Comparison of ENCODE assay signal across 8 cellular contexts in the genomic region with DNA sequence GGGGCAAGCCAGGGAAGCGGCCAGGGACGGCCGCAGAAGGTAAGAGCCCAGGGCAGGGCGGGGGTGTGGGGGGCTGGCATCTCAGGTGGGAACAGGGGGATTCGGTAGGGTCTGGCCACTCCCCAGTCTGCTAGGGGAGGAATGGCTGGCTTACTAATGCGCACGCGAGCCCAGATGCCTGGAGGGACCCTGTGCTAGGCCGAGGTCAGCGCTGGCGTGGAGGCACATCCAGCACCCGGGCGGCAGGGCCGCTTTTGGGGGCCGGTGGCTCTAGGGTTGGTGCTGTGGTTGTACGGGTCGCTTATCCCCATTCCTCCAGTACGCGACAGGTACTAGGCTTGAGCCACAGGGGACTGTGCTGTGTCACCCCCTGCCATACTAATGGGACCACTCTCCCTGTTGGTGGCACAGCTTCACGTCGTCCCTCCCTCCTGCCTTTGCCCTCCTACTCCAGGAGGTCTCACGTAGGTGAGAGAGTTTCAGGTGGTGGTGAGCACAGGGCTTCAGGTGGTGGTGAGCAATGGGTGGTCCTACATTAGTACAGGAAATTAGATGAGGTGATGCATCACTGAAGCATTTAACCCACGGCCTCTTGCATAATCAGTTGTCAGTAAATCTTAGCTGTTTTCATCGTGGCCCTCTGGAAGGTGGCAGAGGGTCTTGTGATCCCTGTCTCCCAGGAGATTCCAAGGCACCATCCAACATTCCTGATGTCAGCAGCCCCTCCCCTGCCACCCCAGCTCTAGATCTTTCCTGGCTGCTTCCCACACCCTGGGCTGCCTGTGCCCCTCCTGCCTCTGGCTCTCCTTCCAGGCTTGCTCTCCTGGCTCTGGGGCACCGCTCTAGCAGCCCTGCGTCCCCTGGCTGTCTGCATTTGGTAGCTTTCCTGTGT. TPM values are rescaled to one million over a fixed set of nuclear protein-coding genes. Genes with fewer than 3 reads are reported as not detected.
DNase-seq lines count a peak whose midpoint lies in the region; ATAC-seq and TF ChIP-seq lines count a peak whose summit lies in the region.

No MANE protein-coding gene starts in this region.

- peak overlapping the region; percentile 50 for H3K27ac ChIP-seq in CD4-positive, alpha-beta T cell (ENCODE audit: low read depth, low read length)
- H3K27ac ChIP-seq in mesodermal cell (ENCODE audit: low read depth, low read length, severe bottlenecking) = peak overlapping the region; percentile 39
- peak overlapping the region; percentile 83 to 96 (median 90) for H3K27ac ChIP-seq in upper lobe of left lung

- peaks cover 41% of the 10 kb centered on the region for H3K36me3 ChIP-seq in NT2/D1 (ENCODE audit: insufficient read depth, insufficient read length, low read length)
- H3K36me3 ChIP-seq in mesodermal cell (ENCODE audit: control insufficient read depth, insufficient read depth, low read length) = peaks cover 46% of the 10 kb centered on the region
- H3K36me3 ChIP-seq in upper lobe of left lung = peaks cover 0 to 33% (median 14%) of the 10 kb centered on the region in 4 donors

- no peak for TF ChIP-seq POLR2A in upper lobe of left lung (IDR thresholded peaks at IDR 0.05)

- H3K4me1 ChIP-seq in NT2/D1 (ENCODE audit: insufficient read depth, insufficient read length) (peaks cover 27% of the 10 kb centered on the region), mesodermal cell (ENCODE audit: control insufficient read depth, insufficient read depth, low read length, poor library complexity, severe bottlenecking) (peaks cover 15% of the 10 kb centered on the region), upper lobe of left lung (peaks cover 5 to 16% (median 13%) of the 10 kb centered on the region in 4 donors)

- no peak for TF ChIP-seq CTCF in CD4-positive, alpha-beta T cell (IDR thresholded peaks at IDR 0.05)
- no peak for TF ChIP-seq CTCF in upper lobe of left lung (IDR thresholded peaks at IDR 0.05)

- peak; percentile 47 for ATAC-seq in CD4-positive, alpha-beta T cell (ENCODE audit: poor library complexity)
- peak; percentile 26 for ATAC-seq in effector memory CD8-positive, alpha-beta T cell (replicated peaks)
- ATAC-seq in upper lobe of left lung (ENCODE audit: low FRiP score in 2 of 2) = peak in 1 of 2 donors; percentile 42
- no peak for ATAC-seq in HG03280 (IDR thresholded peaks at IDR 0.05; ENCODE audit: unreplicated experiment)
- ATAC-seq in HG02678 (IDR thresholded peaks at IDR 0.05; ENCODE audit: unreplicated experiment) = no peak

- H3K4me3 Mint-ChIP-seq in CD4-positive, alpha-beta T cell = peak overlapping the region; percentile 87
- H3K4me3 Mint-ChIP-seq in effector memory CD8-positive, alpha-beta T cell = peak overlapping the region; percentile 40 to 58

- H3K27ac Mint-ChIP-seq in CD4-positive, alpha-beta T cell = peak overlapping the region; percentile 69
- H3K27ac Mint-ChIP-seq in effector memory CD8-positive, alpha-beta T cell = no peak overlapping the region

- H3K9me3 Mint-ChIP-seq in CD4-positive, alpha-beta T cell = no peaks in the 10 kb centered on the region
- no peaks in the 10 kb centered on the region for H3K9me3 Mint-ChIP-seq in effector memory CD8-positive, alpha-beta T cell

- peaks cover 16% of the 10 kb centered on the region for H3K4me1 Mint-ChIP-seq in CD4-positive, alpha-beta T cell (ENCODE audit: low read depth)
- H3K4me1 Mint-ChIP-seq in effector memory CD8-positive, alpha-beta T cell (ENCODE audit: low read depth in 2 of 2) = peaks cover 0 to 3% of the 10 kb centered on the region in 2 donors

- TF ChIP-seq EP300 in upper lobe of left lung (IDR thresholded peaks at IDR 0.05) = no peak

- peak overlapping the region; percentile 74 for H3K9ac ChIP-seq in NT2/D1 (ENCODE audit: insufficient read length, low read depth)

- no peaks in the 10 kb centered on the region for H3K27me3 ChIP-seq in CD4-positive, alpha-beta T cell (ENCODE audit: control insufficient read depth, insufficient read depth, low read length)
- H3K27me3 ChIP-seq in NT2/D1 (ENCODE audit: insufficient read depth, insufficient read length) = peaks cover 35% of the 10 kb centered on the region
- H3K27me3 ChIP-seq in upper lobe of left lung = peaks cover 0 to 10% (median 6%) of the 10 kb centered on the region in 4 donors

- WGBS in mesodermal cell (ENCODE audit: insufficient coverage in 2 of 2), 2 experiments = 19 to 24% methylated on average over 13 to 19 of the region's 26 CpGs
- WGBS in upper lobe of left lung, 2 donors = 28 to 48% methylated on average over 15 to 22 of the region's 26 CpGs

- H3K9me3 ChIP-seq in CD4-positive, alpha-beta T cell (ENCODE audit: control insufficient read depth, low read length) = no peaks in the 10 kb centered on the region
- H3K9me3 ChIP-seq in NT2/D1 (ENCODE audit: insufficient read depth, low read length) = no peaks in the 10 kb centered on the region
- no peaks in the 10 kb centered on the region for H3K9me3 ChIP-seq in mesodermal cell (ENCODE audit: control insufficient read depth, low read length)
- H3K9me3 ChIP-seq in upper lobe of left lung = no peaks in the 10 kb centered on the region

- CTCF ChIA-PET in CD4-positive, alpha-beta T cell (lab: Charles Lee) = interaction anchor here (1.5 kb wide), 1 partner anchor 24 kb away, joined by 3 read pairs; no protein-coding TSS in a partner anchor

- peaks cover 5% of the 10 kb centered on the region for H3K36me3 Mint-ChIP-seq in CD4-positive, alpha-beta T cell (ENCODE audit: low read depth)
- H3K36me3 Mint-ChIP-seq in effector memory CD8-positive, alpha-beta T cell (ENCODE audit: insufficient read depth) = no peaks in the 10 kb centered on the region

- POLR2A ChIA-PET in CD4-positive, alpha-beta T cell (lab: Charles Lee) = interaction anchor here (0.9 to 1.2 kb wide), 4 partner anchors 11 to 60 kb away, joined by 3 to 4 read pairs (median 3); a partner anchor contains a TSS

- DNase-seq in CD4-positive, alpha-beta T cell = no peak
- DNase-seq in NT2/D1 (ENCODE audit: low read depth, low spot score) = no peak
- no peak for DNase-seq in effector memory CD8-positive, alpha-beta T cell
- DNase-seq in upper lobe of left lung = peak in 1 of 2 donors; percentile 74
- DNase-seq in GM19238 (ENCODE audit: insufficient read length, low spot score) = no peak

- peaks cover 5% of the 10 kb centered on the region for H3K27me3 Mint-ChIP-seq in CD4-positive, alpha-beta T cell
- H3K27me3 Mint-ChIP-seq in effector memory CD8-positive, alpha-beta T cell = peaks cover 31 to 68% of the 10 kb centered on the region in 2 donors

- intact Hi-C loops in CD4-positive, alpha-beta T cell (cut with DNase I, micrococcal nuclease) = no loop called here

- H3K4me3 ChIP-seq in NT2/D1 (ENCODE audit: insufficient read length, low read depth) (peak overlapping the region; percentile 49), mesodermal cell (ENCODE audit: extremely low read depth, insufficient read depth, low read length, poor library complexity, severe bottlenecking) (peak overlapping the region; percentile 72), upper lobe of left lung (peak overlapping the region; percentile 52 to 70 (median 61))

RNA-seq across cellular contexts. Expression of a gene that starts 1.0 kb away (rescaled TPM):
- total RNA-seq in CD4-positive, alpha-beta T cell = 10 to 100 TPM; 20.3 to 21.3 TPM
- polyA plus RNA-seq in mesodermal cell (2013, experiment 1 of 2) = 109 TPM
- 89.5 TPM for polyA plus RNA-seq in mesodermal cell (2013, experiment 2 of 2)
- 100 to 1,000 TPM in 2 of 6 donors, 10 to 100 TPM in 4; 34.1 to 241 (median 92.7) TPM for total RNA-seq in upper lobe of left lung

RNA-seq across cellular contexts. Expression of a gene that starts 18.2 kb away (rescaled TPM):
- total RNA-seq in CD4-positive, alpha-beta T cell = 10 to 100 TPM; 45.2 to 48.3 TPM
- 88.8 TPM for polyA plus RNA-seq in mesodermal cell (2013, experiment 1 of 2)
- polyA plus RNA-seq in mesodermal cell (2013, experiment 2 of 2) = 87.7 TPM
- 10 to 100 TPM; 27.2 to 70.1 (median 52.5) TPM for total RNA-seq in upper lobe of left lung

RNA-seq across cellular contexts. Expression of a gene that starts 22.8 kb away (rescaled TPM):
- 10 to 100 TPM; 33.6 to 35.6 TPM for total RNA-seq in CD4-positive, alpha-beta T cell
- 14.3 TPM for polyA plus RNA-seq in mesodermal cell (2013, experiment 1 of 2)
- 10.3 TPM for polyA plus RNA-seq in mesodermal cell (2013, experiment 2 of 2)
- 100 to 1,000 TPM in 1 of 6 donors, 10 to 100 TPM in 5; 17.3 to 178 (median 37.1) TPM for total RNA-seq in upper lobe of left lung

RNA-seq across cellular contexts. Expression of a gene that starts 36.0 kb away (rescaled TPM):
- total RNA-seq in CD4-positive, alpha-beta T cell = not detected
- 58.3 TPM for polyA plus RNA-seq in mesodermal cell (2013, experiment 1 of 2)
- polyA plus RNA-seq in mesodermal cell (2013, experiment 2 of 2) = 43.2 TPM
- not detected for total RNA-seq in upper lobe of left lung

RNA-seq across cellular contexts. Expression of a gene that starts 39.8 kb away (rescaled TPM):
- total RNA-seq in CD4-positive, alpha-beta T cell = 1 to 10 TPM; 1.3 to 1.8 TPM
- 0.48 TPM for polyA plus RNA-seq in mesodermal cell (2013, experiment 1 of 2)
- polyA plus RNA-seq in mesodermal cell (2013, experiment 2 of 2) = not detected
- total RNA-seq in upper lobe of left lung = under 1 TPM in 4 of 6 donors, not detected in 2; 0.26 to 0.91 (median 0.75) TPM

Comparison
In these comparisons a context has a peak if more than half of its experiments do, and no peak if none do; other contexts are left out.
1. ATAC-seq: peak in CD4-positive, alpha-beta T cell (single experiment) and effector memory CD8-positive, alpha-beta T cell (single experiment); none in HG03280 (single experiment) and HG02678 (single experiment).
2. H3K27ac ChIP-seq: peak in every context shown above with its lines; median percentile 90 in upper lobe of left lung; 50 in CD4-positive, alpha-beta T cell; 39 in mesodermal cell.
3. Peak in every context shown above with its lines, with median percentiles within 50 percentile points of each other: H3K4me3 ChIP-seq.